10 cellular contexts compared by ENCODE assay signal in genomic region chr1:47225430-47226100, GRCh38. TPM values are rescaled to one million over a fixed set of nuclear protein-coding genes. Genes with fewer than 3 reads are reported as not detected.
DNase-seq lines count a peak whose midpoint lies in the region; ATAC-seq and TF ChIP-seq lines count a peak whose summit lies in the region.
"Had no signal": no experiment of that assay in that cellular context is flagged by ENCODE, and none has a peak within 500 bp of the region (broad histone marks: within the 10 kb centered on the region; RNA-seq: fewer than 3 reads in every experiment).

No MANE protein-coding gene starts in this region.

- H3K27ac Mint-ChIP-seq in T-cell: no peak overlapping the region
- H3K27ac Mint-ChIP-seq in HFFc6: no peak overlapping the region

- ATAC-seq in T-cell (replicated peaks in 1 of 4): peak; percentile 20 to 34 (median 30)
- ATAC-seq in right cardiac atrium: peak in 1 of 2 donors; percentile 3

- intact Hi-C loops in right cardiac atrium (cut with DNase I) (no loop called here), sigmoid colon (cut with DNase I) (no loop called here), OCI-LY7 (cut with micrococcal nuclease; ENCODE audit: unreplicated experiment) (no loop called here)

- H3K4me1 ChIP-seq in HUES48 (ENCODE audit: control insufficient read depth, insufficient read depth, low read length): peaks cover 39% of the 10 kb centered on the region
- peaks cover 2% of the 10 kb centered on the region for H3K4me1 ChIP-seq in right cardiac atrium (ENCODE audit: control insufficient read depth, insufficient read depth, low read length)
- H3K4me1 ChIP-seq in sigmoid colon: peaks cover 0 to 37% (median 20%) of the 10 kb centered on the region in 4 donors
- no peaks in the 10 kb centered on the region for H3K4me1 ChIP-seq in OCI-LY7 (ENCODE audit: insufficient read depth, low read length, poor library complexity, severe bottlenecking)

- H3K36me3 Mint-ChIP-seq in T-cell (no peaks in the 10 kb centered on the region), HFFc6 (ENCODE audit: low read depth) (no peaks in the 10 kb centered on the region)

- no peak overlapping the region for H3K27ac ChIP-seq in HUES48 (ENCODE audit: low read depth, low read length)
- H3K27ac ChIP-seq in right cardiac atrium (ENCODE audit: low read length): no peak overlapping the region
- no peak overlapping the region for H3K27ac ChIP-seq in sigmoid colon
- no peak overlapping the region for H3K27ac ChIP-seq in OCI-LY7 (ENCODE audit: low read depth, low read length, poor library complexity, severe bottlenecking)
- H3K27ac ChIP-seq in RWPE1: no peak overlapping the region

- no peaks in the 10 kb centered on the region for H3K79me2 ChIP-seq in OCI-LY7 (ENCODE audit: insufficient read depth, low read depth, low read length)

- 2% methylated on average over 79 of the region's 79 CpGs for WGBS in right cardiac atrium
- WGBS in sigmoid colon, 2 donors: 1 to 2% methylated on average over 79 of the region's 79 CpGs

- H3K9me3 Mint-ChIP-seq in T-cell (no peaks in the 10 kb centered on the region), HFFc6 (no peaks in the 10 kb centered on the region)

- H3K4me3 ChIP-seq in HUES48 (ENCODE audit: low read depth, low read length) (peak overlapping the region; percentile 32; the same call in 1 of the 2 replicates), right cardiac atrium (ENCODE audit: low read length) (peak overlapping the region; percentile 50), sigmoid colon (peak overlapping the region in 3 of 4 donors; percentile 26 to 41 (median 41)), OCI-LY7 (ENCODE audit: low read depth, low read length, poor library complexity, severe bottlenecking) (no peak overlapping the region)

- POLR2A ChIA-PET in T-cell (lab: Charles Lee): no interaction called here
- POLR2A ChIA-PET in OCI-LY7 (lab: Charles Lee): no interaction called here
- POLR2A ChIA-PET in RWPE1 (lab: Yijun Ruan, JAX; ENCODE audit: low non-redundant PET): no interaction called here

- H3K36me3 ChIP-seq in HUES48 (ENCODE audit: control insufficient read depth, insufficient read depth, low read length) (no peaks in the 10 kb centered on the region), sigmoid colon (no peaks in the 10 kb centered on the region), OCI-LY7 (ENCODE audit: insufficient read depth, low read length) (no peaks in the 10 kb centered on the region)

- DNase-seq in T-cell (no peak), right cardiac atrium (peak in 1 of 3 donors; percentile 57), sigmoid colon (no peak), OCI-LY7 (ENCODE audit: low spot score) (no peak), HFFc6 (no peak), RWPE1 (ENCODE audit: low spot score) (no peak), HT-29 (ENCODE audit: low spot score) (no peak)
- DNase-seq: cortex of kidney had no signal

- TF ChIP-seq CTCF in sigmoid colon (IDR thresholded peaks at IDR 0.05) (no peak), OCI-LY7 (conservative IDR thresholded peaks at IDR 0.05; ENCODE audit: low read length) (no peak), HFFc6 (IDR thresholded peaks at IDR 0.05) (no peak), RWPE1 (conservative IDR thresholded peaks at IDR 0.05; ENCODE audit: low read depth) (no peak)

- no peaks in the 10 kb centered on the region for H3K9me3 ChIP-seq in HUES48 (ENCODE audit: control insufficient read depth, insufficient read depth, low read length)
- H3K9me3 ChIP-seq in right cardiac atrium (ENCODE audit: control insufficient read depth, low read length): no peaks in the 10 kb centered on the region
- H3K9me3 ChIP-seq in sigmoid colon: no peaks in the 10 kb centered on the region
- H3K9me3 ChIP-seq in OCI-LY7 (ENCODE audit: low read length): no peaks in the 10 kb centered on the region

- peaks cover 16 to 23% (median 20%) of the 10 kb centered on the region in 3 donors for H3K4me1 Mint-ChIP-seq in T-cell
- H3K4me1 Mint-ChIP-seq in HFFc6 (ENCODE audit: low read depth): no peaks in the 10 kb centered on the region

- H3K27me3 Mint-ChIP-seq in T-cell (peaks cover 56 to 58% of the 10 kb centered on the region in 2 donors), HFFc6 (ENCODE audit: insufficient read depth) (peaks cover 45% of the 10 kb centered on the region)

- no peak for TF ChIP-seq POLR2A in sigmoid colon (IDR thresholded peaks at IDR 0.05)

- no peak overlapping the region for H3K4me2 ChIP-seq in OCI-LY7 (ENCODE audit: low read length)

- no peak overlapping the region for H3K9ac ChIP-seq in HUES48 (ENCODE audit: low read depth, low read length)

- peak overlapping the region; percentile 58 to 64 (median 59) for H3K4me3 Mint-ChIP-seq in T-cell
- no peak overlapping the region for H3K4me3 Mint-ChIP-seq in HFFc6

- H3K9me2 ChIP-seq in OCI-LY7 (ENCODE audit: insufficient read depth, low read length): no peaks in the 10 kb centered on the region

- H3K27me3 ChIP-seq in HUES48 (ENCODE audit: control insufficient read depth, insufficient read depth, low read length): peaks cover 100% of the 10 kb centered on the region
- no peaks in the 10 kb centered on the region for H3K27me3 ChIP-seq in right cardiac atrium (ENCODE audit: control insufficient read depth, insufficient read depth)
- peaks cover 56 to 96% (median 73%) of the 10 kb centered on the region in 3 donors for H3K27me3 ChIP-seq in sigmoid colon

- no peak for TF ChIP-seq EP300 in sigmoid colon (IDR thresholded peaks at IDR 0.05)

- no TSS peak for BruUV-seq in OCI-LY7 (replicated peaks; lab: Mats Ljungman, UMichigan)

- no peaks in the 10 kb centered on the region for H4K20me1 ChIP-seq in OCI-LY7 (ENCODE audit: insufficient read depth, low read length)

- CTCF ChIA-PET in T-cell (lab: Charles Lee) (no interaction called here), OCI-LY7 (lab: Charles Lee; ENCODE audit: unreplicated experiment) (no interaction called here), RWPE1 (lab: Yijun Ruan, JAX) (no interaction called here)

- H2AFZ ChIP-seq in OCI-LY7 (ENCODE audit: low read length): no peak overlapping the region

RNA-seq across cellular contexts. Expression of gene TAL1, which starts 6.5 kb away (rescaled TPM):
- under 1 TPM; 0.28 to 0.85 (median 0.44) TPM for total RNA-seq in T-cell
- total RNA-seq in right cardiac atrium: 1 to 10 TPM; 3.6 to 3.9 (median 3.9) TPM
- 3.3 TPM for polyA plus RNA-seq in right cardiac atrium
- total RNA-seq in sigmoid colon: 1 to 10 TPM; 2.3 to 3.9 (median 3.2) TPM
- polyA plus RNA-seq in sigmoid colon: 1 to 10 TPM in 2 of 3 donors, not detected in 1; 1.2 to 1.4 TPM
- total RNA-seq in OCI-LY7 (2014; rRNA removed; shearing (Covaris generic)): not detected in 2 replicates
- total RNA-seq in OCI-LY7 (2022): not detected in 2 replicates
- not detected for total RNA-seq in HFFc6 (2021; fragmentation: NEBNext Ultra II Directional; extraction: Animal tissue kit (Norgen Biotek cat#: 25700))
- not detected in 2 replicates for total RNA-seq in HT-29 (2014; rRNA removed; shearing (Covaris generic))
- total RNA-seq: T-helper 2 cell treated with Interferon-gamma antibody and Interleukin-4, amounts not matched to agents 100 ng/mL and 5 ng/mL, for 36 hours had no signal

RNA-seq across cellular contexts. Expression of gene PDZK1IP1, which starts 35.7 kb away (rescaled TPM):
- not detected for total RNA-seq in T-cell
- total RNA-seq in right cardiac atrium: under 1 TPM in 1 of 4 donors, not detected in 3; 0.48 TPM
- 0.23 TPM for polyA plus RNA-seq in right cardiac atrium
- not detected for total RNA-seq in sigmoid colon
- 100 to 1,000 TPM in 1 of 3 donors, 10 to 100 TPM in 2; 31.9 to 291 (median 35.4) TPM for polyA plus RNA-seq in sigmoid colon
- not detected in 2 replicates for total RNA-seq in OCI-LY7 (2014; rRNA removed; shearing (Covaris generic))
- not detected in 2 replicates for total RNA-seq in OCI-LY7 (2022)
- not detected for total RNA-seq in HFFc6 (2021; fragmentation: NEBNext Ultra II Directional; extraction: Animal tissue kit (Norgen Biotek cat#: 25700))
- total RNA-seq in HT-29 (2014; rRNA removed; shearing (Covaris generic)): 32.9 and 38.0 TPM in 2 replicates
- total RNA-seq: T-helper 2 cell treated with Interferon-gamma antibody and Interleukin-4, amounts not matched to agents 100 ng/mL and 5 ng/mL, for 36 hours had no signal

Comparison
In these comparisons a context has a peak if more than half of its experiments do, and no peak if none do; other contexts are left out.
1. RNA of gene PDZK1IP1, which starts 35.7 kb away (total RNA-seq): 32.9 to 38.0 TPM in HT-29; 0.48 TPM in right cardiac atrium, not detected in T-cell, not detected in sigmoid colon, not detected in OCI-LY7 and not detected in HFFc6; every median in the first group is over 10 times any median in the second.